8 cellular contexts compared by ENCODE assay signal in genomic region chr21:44456207-44456914, GRCh38. TPM values are rescaled to one million over a fixed set of nuclear protein-coding genes. Genes with fewer than 3 reads are reported as not detected.
DNase-seq lines count a peak whose midpoint lies in the region; ATAC-seq lines count a peak whose summit lies in the region.

No MANE protein-coding gene starts in this region.

- H3K4me1 ChIP-seq in ectodermal cell (ENCODE audit: control insufficient read depth, insufficient read depth, low read length): no peaks in the 10 kb centered on the region

- peaks cover 14% of the 10 kb centered on the region for H3K27me3 ChIP-seq in ectodermal cell (ENCODE audit: control insufficient read depth, insufficient read depth, low read length, poor library complexity, severe bottlenecking)

- H3K9me3 ChIP-seq in ectodermal cell (ENCODE audit: control insufficient read depth, low read length): peaks cover 3% of the 10 kb centered on the region

- H3K36me3 ChIP-seq in ectodermal cell (ENCODE audit: control insufficient read depth, insufficient read depth, low read length): no peaks in the 10 kb centered on the region

- H3K4me3 Mint-ChIP-seq in stimulated activated naive CD8-positive, alpha-beta T cell treated with anti-CD3 and anti-CD28 coated beads, Interleukin-15, Interleukin-2, amounts not matched to agents 100 ng/mL and 50 ng/mL, for 24 hours: peak overlapping the region; percentile 45
- peak overlapping the region in 7 of 8 donors; percentile 41 to 82 (median 70) for H3K4me3 Mint-ChIP-seq in naive B cell

- H3K27me3 Mint-ChIP-seq in stimulated activated naive CD8-positive, alpha-beta T cell treated with anti-CD3 and anti-CD28 coated beads, Interleukin-15, Interleukin-2, amounts not matched to agents 100 ng/mL and 50 ng/mL, for 24 hours: peaks cover 20% of the 10 kb centered on the region
- H3K27me3 Mint-ChIP-seq in naive B cell: peaks cover 0 to 4% (median 2%) of the 10 kb centered on the region in 3 donors

- no peaks in the 10 kb centered on the region for H3K9me3 Mint-ChIP-seq in stimulated activated naive CD8-positive, alpha-beta T cell treated with anti-CD3 and anti-CD28 coated beads, Interleukin-15, Interleukin-2, amounts not matched to agents 100 ng/mL and 50 ng/mL, for 24 hours
- peaks cover 0 to 24% (median 5%) of the 10 kb centered on the region in 7 donors for H3K9me3 Mint-ChIP-seq in naive B cell

- no peaks in the 10 kb centered on the region for H3K36me3 Mint-ChIP-seq in stimulated activated naive CD8-positive, alpha-beta T cell treated with anti-CD3 and anti-CD28 coated beads, Interleukin-15, Interleukin-2, amounts not matched to agents 100 ng/mL and 50 ng/mL, for 24 hours (ENCODE audit: low read depth)
- no peaks in the 10 kb centered on the region for H3K36me3 Mint-ChIP-seq in naive B cell

- 83% methylated on average over 36 of the region's 36 CpGs for WGBS in ectodermal cell, 2 experiments

- peak overlapping the region; percentile 59 for H3K4me3 ChIP-seq in ectodermal cell (ENCODE audit: insufficient read depth, low read depth, low read length)

- ATAC-seq in stimulated activated naive CD8-positive, alpha-beta T cell treated with anti-CD3 and anti-CD28 coated beads, Interleukin-15, Interleukin-2, amounts not matched to agents 100 U/mL and 50 U/mL, for 24 hours: no peak
- ATAC-seq in naive B cell (ENCODE audit: low read depth in 2 of 2): no peak
- no peak for ATAC-seq in GM19395 (IDR thresholded peaks at IDR 0.05; ENCODE audit: unreplicated experiment)

- H3K4me1 Mint-ChIP-seq in stimulated activated naive CD8-positive, alpha-beta T cell treated with anti-CD3 and anti-CD28 coated beads, Interleukin-15, Interleukin-2, amounts not matched to agents 100 ng/mL and 50 ng/mL, for 24 hours (ENCODE audit: low read depth): no peaks in the 10 kb centered on the region
- H3K4me1 Mint-ChIP-seq in naive B cell: peaks cover 0 to 11% (median 6%) of the 10 kb centered on the region in 3 donors

- H3K27ac Mint-ChIP-seq in stimulated activated naive CD8-positive, alpha-beta T cell treated with anti-CD3 and anti-CD28 coated beads, Interleukin-15, Interleukin-2, amounts not matched to agents 100 ng/mL and 50 ng/mL, for 24 hours: no peak overlapping the region
- no peak overlapping the region for H3K27ac Mint-ChIP-seq in naive B cell

- DNase-seq in stimulated activated naive CD8-positive, alpha-beta T cell treated with anti-CD3 and anti-CD28 coated beads, Interleukin-15, Interleukin-2, amounts not matched to agents 100 U/mL and 50 U/mL, for 24 hours: no peak
- DNase-seq in naive B cell (no peak), ureter (ENCODE audit: low spot score) (no peak), NCI-H1436 (lab: John Stamatoyannopoulos, UW) (no peak), NCI-H69 (lab: John Stamatoyannopoulos, UW) (no peak)

- H3K27ac ChIP-seq in ectodermal cell (ENCODE audit: insufficient read depth, low read depth, low read length, poor library complexity, severe bottlenecking): no peak overlapping the region

RNA-seq across cellular contexts. Expression of gene LRRC3, which starts 1.1 kb away (rescaled TPM):
- 5.1 TPM for polyA plus RNA-seq in ectodermal cell (2013, experiment 1 of 4)
- polyA plus RNA-seq in ectodermal cell (2013, experiment 2 of 4): 5.1 TPM
- polyA plus RNA-seq in ectodermal cell (2013, experiment 3 of 4): 4.0 TPM
- 4.7 TPM for polyA plus RNA-seq in ectodermal cell (2013, experiment 4 of 4)
- 1 to 10 TPM in 1 of 6 donors, under 1 TPM in 5; 0.12 to 2.0 (median 0.64) TPM for polyA plus RNA-seq in naive B cell (ENCODE audit: low read depth in 6 of 6)
- 3.8 TPM for total RNA-seq in ureter
